In the genomic region with DNA sequence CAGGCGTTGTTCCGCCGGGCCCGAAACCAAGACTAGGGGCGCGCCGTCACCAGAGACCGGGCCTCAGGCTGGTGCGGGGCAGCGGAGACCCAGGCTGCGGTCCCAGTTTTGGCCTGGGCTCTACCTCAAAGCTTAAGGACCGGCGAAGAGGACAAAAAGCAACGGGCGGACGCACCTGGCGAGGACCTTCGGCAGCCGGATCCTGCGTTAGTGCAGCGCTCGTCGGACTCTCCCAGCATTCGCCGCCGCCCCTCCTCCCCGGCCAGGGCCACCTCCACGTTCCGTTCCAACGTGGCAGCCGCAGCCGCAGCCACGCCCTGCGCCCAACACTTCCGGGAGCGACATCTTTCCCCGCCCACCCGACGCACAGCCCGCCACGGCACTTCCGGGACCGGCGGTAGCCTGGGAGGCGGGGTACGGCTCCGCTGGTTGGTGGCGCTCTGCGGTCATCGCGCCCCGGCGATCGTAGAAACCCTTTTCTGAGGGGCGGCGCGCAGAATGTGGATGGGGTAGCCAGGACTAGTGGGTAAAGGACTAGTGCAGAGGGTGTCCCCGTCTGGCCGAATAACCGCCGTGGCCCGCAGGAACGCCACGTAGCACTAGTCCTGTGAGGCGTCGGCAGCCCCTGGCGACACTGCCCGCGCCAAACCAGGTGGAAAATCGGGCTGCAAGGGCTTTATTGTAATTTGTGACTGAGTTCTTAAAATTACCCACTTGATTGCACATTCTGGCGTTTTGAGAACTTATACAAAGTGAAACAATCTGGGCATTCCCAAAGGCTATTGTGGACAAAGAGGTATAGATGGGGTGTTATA, we compare ENCODE assay signal across 8 cellular contexts. TPM values are rescaled to one million over a fixed set of nuclear protein-coding genes. Genes with fewer than 3 reads are reported as not detected.
DNase-seq lines count a peak whose midpoint lies in the region; ATAC-seq lines count a peak whose summit lies in the region.

A gene with protein sequence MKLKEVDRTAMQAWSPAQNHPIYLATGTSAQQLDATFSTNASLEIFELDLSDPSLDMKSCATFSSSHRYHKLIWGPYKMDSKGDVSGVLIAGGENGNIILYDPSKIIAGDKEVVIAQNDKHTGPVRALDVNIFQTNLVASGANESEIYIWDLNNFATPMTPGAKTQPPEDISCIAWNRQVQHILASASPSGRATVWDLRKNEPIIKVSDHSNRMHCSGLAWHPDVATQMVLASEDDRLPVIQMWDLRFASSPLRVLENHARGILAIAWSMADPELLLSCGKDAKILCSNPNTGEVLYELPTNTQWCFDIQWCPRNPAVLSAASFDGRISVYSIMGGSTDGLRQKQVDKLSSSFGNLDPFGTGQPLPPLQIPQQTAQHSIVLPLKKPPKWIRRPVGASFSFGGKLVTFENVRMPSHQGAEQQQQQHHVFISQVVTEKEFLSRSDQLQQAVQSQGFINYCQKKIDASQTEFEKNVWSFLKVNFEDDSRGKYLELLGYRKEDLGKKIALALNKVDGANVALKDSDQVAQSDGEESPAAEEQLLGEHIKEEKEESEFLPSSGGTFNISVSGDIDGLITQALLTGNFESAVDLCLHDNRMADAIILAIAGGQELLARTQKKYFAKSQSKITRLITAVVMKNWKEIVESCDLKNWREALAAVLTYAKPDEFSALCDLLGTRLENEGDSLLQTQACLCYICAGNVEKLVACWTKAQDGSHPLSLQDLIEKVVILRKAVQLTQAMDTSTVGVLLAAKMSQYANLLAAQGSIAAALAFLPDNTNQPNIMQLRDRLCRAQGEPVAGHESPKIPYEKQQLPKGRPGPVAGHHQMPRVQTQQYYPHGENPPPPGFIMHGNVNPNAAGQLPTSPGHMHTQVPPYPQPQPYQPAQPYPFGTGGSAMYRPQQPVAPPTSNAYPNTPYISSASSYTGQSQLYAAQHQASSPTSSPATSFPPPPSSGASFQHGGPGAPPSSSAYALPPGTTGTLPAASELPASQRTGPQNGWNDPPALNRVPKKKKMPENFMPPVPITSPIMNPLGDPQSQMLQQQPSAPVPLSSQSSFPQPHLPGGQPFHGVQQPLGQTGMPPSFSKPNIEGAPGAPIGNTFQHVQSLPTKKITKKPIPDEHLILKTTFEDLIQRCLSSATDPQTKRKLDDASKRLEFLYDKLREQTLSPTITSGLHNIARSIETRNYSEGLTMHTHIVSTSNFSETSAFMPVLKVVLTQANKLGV (minus strand): TSS at position 241 of the 815 bp plus-strand sequence. CDS start 9,217 bp downstream, outside the sequence.

- H4K20me1 ChIP-seq in BLaER1: peaks cover 51% of the 10 kb centered on the region

- H3K27me3 Mint-ChIP-seq in activated CD4-positive, alpha-beta T cell treated with anti-CD3 and anti-CD28 coated beads, Interleukin-2, amount 10 ng/mL, durations not matched to agents 7 days and 5 days: no peaks in the 10 kb centered on the region

- CTCF ChIA-PET in activated CD4-positive, alpha-beta T cell treated with anti-CD3 and anti-CD28 coated beads, Interleukin-2, amount 10 ng/mL, durations not matched to agents 7 days and 5 days (lab: Charles Lee): interaction anchor here (0.6 to 0.9 kb wide), 2 partner anchors 9 to 494 kb away, joined by 3 to 4 read pairs; a partner anchor contains a TSS

- H3K9ac ChIP-seq in BLaER1: peak within 1 kb of the TSS; percentile 95

- H3K4me3 Mint-ChIP-seq in activated CD4-positive, alpha-beta T cell treated with anti-CD3 and anti-CD28 coated beads, Interleukin-2, amount 10 ng/mL, durations not matched to agents 7 days and 5 days: peak within 1 kb of the TSS; percentile 96

- H3K4me1 Mint-ChIP-seq in activated CD4-positive, alpha-beta T cell treated with anti-CD3 and anti-CD28 coated beads, Interleukin-2, amount 10 ng/mL, durations not matched to agents 7 days and 5 days: peaks cover 48% of the 10 kb centered on the region

- H3K9me3 Mint-ChIP-seq in activated CD4-positive, alpha-beta T cell treated with anti-CD3 and anti-CD28 coated beads, Interleukin-2, amount 10 ng/mL, durations not matched to agents 7 days and 5 days: no peaks in the 10 kb centered on the region

- POLR2A ChIA-PET in activated CD4-positive, alpha-beta T cell treated with anti-CD3 and anti-CD28 coated beads, Interleukin-2, amount 10 ng/mL, durations not matched to agents 7 days and 5 days (lab: Charles Lee): no interaction called here

- no peaks in the 10 kb centered on the region for H3K9me3 ChIP-seq in BLaER1

- H3K27ac ChIP-seq in BLaER1: peak within 1 kb of the TSS; percentile 94

- H3K4me3 ChIP-seq in BLaER1: peak within 1 kb of the TSS; percentile 84

- peaks cover 28% of the 10 kb centered on the region for H3K36me3 ChIP-seq in BLaER1

- H3K27me3 ChIP-seq in BLaER1: no peaks in the 10 kb centered on the region

- DNase-seq in NCI-H526 treated with DMSO at 0.1 percent for 48 hours (lab: John Stamatoyannopoulos, UW) (peak; percentile 77), cortex of kidney (lab: John Stamatoyannopoulos, UW) (peak; percentile 37), left kidney (ENCODE audit: low read depth, low spot score) (peak; percentile 98)
- peak; percentile 97 for DNase-seq in activated CD4-positive, alpha-beta T cell treated with anti-CD3 and anti-CD28 coated beads, Interleukin-2, amount 10 ng/mL, durations not matched to agents 7 days and 5 days
- peak; percentile 97 to 98 for DNase-seq in stimulated activated CD4-positive, alpha-beta T cell treated with anti-CD3 and anti-CD28 coated beads, Interleukin-2, amount 100 ng/mL, for 24 hours

- peak within 1 kb of the TSS; percentile 88 for H3K4me2 ChIP-seq in BLaER1

- ATAC-seq in GM19328 (IDR thresholded peaks at IDR 0.05; ENCODE audit: unreplicated experiment): peak; percentile 91
- ATAC-seq in HG03520 (IDR thresholded peaks at IDR 0.05; ENCODE audit: unreplicated experiment): peak; percentile 89

- peak within 1 kb of the TSS; percentile 98 for H3K27ac Mint-ChIP-seq in activated CD4-positive, alpha-beta T cell treated with anti-CD3 and anti-CD28 coated beads, Interleukin-2, amount 10 ng/mL, durations not matched to agents 7 days and 5 days

- H3K36me3 Mint-ChIP-seq in activated CD4-positive, alpha-beta T cell treated with anti-CD3 and anti-CD28 coated beads, Interleukin-2, amount 10 ng/mL, durations not matched to agents 7 days and 5 days (ENCODE audit: low read depth): peaks cover 38% of the 10 kb centered on the region

- H3K4me1 ChIP-seq in BLaER1: peaks cover 35% of the 10 kb centered on the region

RNA-seq across cellular contexts. Expression of the gene that starts here (rescaled TPM):
- total RNA-seq in activated CD4-positive, alpha-beta T cell treated with anti-CD3 and anti-CD28 coated beads, Interleukin-2, amount 10 ng/mL, durations not matched to agents 7 days and 5 days: 100 to 1,000 TPM; 131 to 154 TPM

Comparison
In these comparisons a context has a peak if more than half of its experiments do, and no peak if none do; other contexts are left out.
1. Peak in every context shown above with its lines: DNase-seq, ATAC-seq, H3K4me3 ChIP-seq and H3K27ac ChIP-seq.
2. DNase-seq: peak in every context shown above with its lines; median percentile 98 in left kidney; 98 in stimulated activated CD4-positive, alpha-beta T cell treated with anti-CD3 and anti-CD28 coated beads, Interleukin-2, amount 100 ng/mL, for 24 hours; 97 in activated CD4-positive, alpha-beta T cell treated with anti-CD3 and anti-CD28 coated beads, Interleukin-2, amount 10 ng/mL, durations not matched to agents 7 days and 5 days; 77 in NCI-H526 treated with DMSO at 0.1 percent for 48 hours; 37 in cortex of kidney.